16 cellular contexts compared by ENCODE assay signal in genomic region chr2:128786800-128787478, GRCh38.
DNase-seq lines count a peak whose midpoint lies in the region; ATAC-seq and TF ChIP-seq lines count a peak whose summit lies in the region.
"Had no signal": no experiment of that assay in that cellular context is flagged by ENCODE, and none has a peak within 500 bp of the region (broad histone marks: within the 10 kb centered on the region; RNA-seq: fewer than 3 reads in every experiment).

No MANE protein-coding gene starts in this region.

- H3K4me3 Mint-ChIP-seq in WTC11, result no peak overlapping the region
- H3K4me3 Mint-ChIP-seq in neural progenitor cell, result no peak overlapping the region
- no peak overlapping the region for H3K4me3 Mint-ChIP-seq in stimulated activated memory B cell treated with anti-CD40 and anti-IgM and Interleukin-4, amounts not matched to agents 10 μg/mL and 1 μg/mL and 100 μg/mL, for 72 hours
- H3K4me3 Mint-ChIP-seq: CD4-positive, alpha-beta T cell; effector memory CD8-positive, alpha-beta T cell had no signal

- H3K27me3 Mint-ChIP-seq in WTC11 (ENCODE audit: low read depth), result no peaks in the 10 kb centered on the region
- peaks cover 18% of the 10 kb centered on the region for H3K27me3 Mint-ChIP-seq in neural progenitor cell (ENCODE audit: insufficient read depth, low read depth)
- H3K27me3 Mint-ChIP-seq in stimulated activated memory B cell treated with anti-CD40 and anti-IgM and Interleukin-4, amounts not matched to agents 10 μg/mL and 1 μg/mL and 100 μg/mL, for 72 hours, result peaks cover 26% of the 10 kb centered on the region
- H3K27me3 Mint-ChIP-seq: CD4-positive, alpha-beta T cell had no signal

- 74 to 83% (median 78%) methylated on average over 9 of the region's 9 CpGs for WGBS in psoas muscle, 3 donors

- no peaks in the 10 kb centered on the region for H4K20me1 ChIP-seq in neural progenitor cell (ENCODE audit: low read depth)

- H3K27ac ChIP-seq in neural progenitor cell (peak overlapping the region; percentile 54), psoas muscle (no peak overlapping the region), RWPE1 (no peak overlapping the region)
- H3K27ac ChIP-seq: transverse colon had no signal

- intact Hi-C loops in psoas muscle (cut with DNase I), result no loop called here

- H3K9me3 ChIP-seq in neural progenitor cell (ENCODE audit: low read depth) (no peaks in the 10 kb centered on the region), psoas muscle (no peaks in the 10 kb centered on the region)
- H3K9me3 ChIP-seq: MG63, transverse colon had no signal

- no peaks in the 10 kb centered on the region for H3K36me3 ChIP-seq in neural progenitor cell
- H3K36me3 ChIP-seq in psoas muscle (ENCODE audit: insufficient read depth in 1 of 2, low read depth in 1 of 2), result no peaks in the 10 kb centered on the region
- H3K36me3 ChIP-seq: MG63, transverse colon had no signal

- H3K4me1 Mint-ChIP-seq in WTC11 (peaks cover 18% of the 10 kb centered on the region), neural progenitor cell (peaks cover 37% of the 10 kb centered on the region)
- no peaks in the 10 kb centered on the region for H3K4me1 Mint-ChIP-seq in stimulated activated memory B cell treated with anti-CD40 and anti-IgM and Interleukin-4, amounts not matched to agents 10 μg/mL and 1 μg/mL and 100 μg/mL, for 72 hours

- H3K4me1 ChIP-seq in neural progenitor cell, result peaks cover 14% of the 10 kb centered on the region
- H3K4me1 ChIP-seq in psoas muscle, result no peaks in the 10 kb centered on the region
- H3K4me1 ChIP-seq: transverse colon had no signal

- DNase-seq in NCI-H345 (lab: John Stamatoyannopoulos, UW) (peak; percentile 43), NCI-H345 treated with DMSO at 0.1 percent for 48 hours (lab: John Stamatoyannopoulos, UW; ENCODE audit: unreplicated experiment) (no peak), WTC11 (ENCODE audit: low spot score) (no peak), foreskin fibroblast (peak; percentile 1 to 5), neural progenitor cell (ENCODE audit: low spot score) (peak; percentile 78), psoas muscle (no peak), RWPE1 (ENCODE audit: low spot score) (no peak)
- DNase-seq: activated gamma-delta T cell; effector memory CD8-positive, alpha-beta T cell; MG63; naive B cell; NCI-H2171; stimulated activated CD4-positive, alpha-beta T cell treated with anti-CD3 and anti-CD28 coated beads, Interleukin-2, amount 100 ng/mL, for 48 hours; transverse colon had no signal

- H3K27ac Mint-ChIP-seq in WTC11 (no peak overlapping the region), neural progenitor cell (no peak overlapping the region)
- H3K27ac Mint-ChIP-seq in stimulated activated memory B cell treated with anti-CD40 and anti-IgM and Interleukin-4, amounts not matched to agents 10 μg/mL and 1 μg/mL and 100 μg/mL, for 72 hours, result no peak overlapping the region
- H3K27ac Mint-ChIP-seq: CD4-positive, alpha-beta T cell; effector memory CD8-positive, alpha-beta T cell; naive B cell had no signal

- no peaks in the 10 kb centered on the region for H3K79me2 ChIP-seq in neural progenitor cell (ENCODE audit: low read depth)

- ATAC-seq in WTC11 (peak; percentile 81), psoas muscle (no peak)
- ATAC-seq in stimulated activated memory B cell treated with anti-CD40 and anti-IgM and Interleukin-4, amounts not matched to agents 10 μg/mL and 1 μg/mL and 100 μg/mL, for 72 hours, result no peak
- ATAC-seq: effector memory CD8-positive, alpha-beta T cell had no signal

- no peak overlapping the region for H2AFZ ChIP-seq in neural progenitor cell (replicated peaks)

- H3K9me3 Mint-ChIP-seq in WTC11 (peaks cover 12% of the 10 kb centered on the region), neural progenitor cell (peaks cover 2% of the 10 kb centered on the region)
- H3K9me3 Mint-ChIP-seq in stimulated activated memory B cell treated with anti-CD40 and anti-IgM and Interleukin-4, amounts not matched to agents 10 μg/mL and 1 μg/mL and 100 μg/mL, for 72 hours, result peaks cover 8% of the 10 kb centered on the region
- H3K9me3 Mint-ChIP-seq: CD4-positive, alpha-beta T cell had no signal

- H3K4me3 ChIP-seq in foreskin fibroblast (ENCODE audit: low read depth in 1 of 2, low read length in 2 of 2) (no peak overlapping the region), neural progenitor cell (peak overlapping the region; percentile 3), psoas muscle (no peak overlapping the region)
- H3K4me3 ChIP-seq: MG63, transverse colon had no signal

- TF ChIP-seq CTCF in WTC11 (IDR thresholded peaks at IDR 0.05) (no peak), foreskin fibroblast (IDR thresholded peaks at IDR 0.05; ENCODE audit: low read depth, low read length) (no peak), neural progenitor cell (IDR thresholded peaks at IDR 0.05) (no peak), psoas muscle (IDR thresholded peaks at IDR 0.05) (no peak), RWPE1 (conservative IDR thresholded peaks at IDR 0.05; ENCODE audit: low read depth) (no peak)

- peak overlapping the region; percentile 62 for H3K4me2 ChIP-seq in neural progenitor cell

- H3F3A ChIP-seq in neural progenitor cell (ENCODE audit: low read depth), result peaks cover 6% of the 10 kb centered on the region

- CTCF ChIA-PET in WTC11 (lab: Charles Lee), result interaction anchor here (3.0 kb wide), 1 partner anchor 51 kb away, joined by 13 read pairs; no protein-coding TSS in a partner anchor
- CTCF ChIA-PET in RWPE1 (lab: Yijun Ruan, JAX), result no interaction called here

- POLR2A ChIA-PET in WTC11 (lab: Charles Lee) (no interaction called here), RWPE1 (lab: Yijun Ruan, JAX; ENCODE audit: low non-redundant PET) (no interaction called here)

- no peaks in the 10 kb centered on the region for H3K27me3 ChIP-seq in neural progenitor cell
- no peaks in the 10 kb centered on the region for H3K27me3 ChIP-seq in psoas muscle (ENCODE audit: insufficient read depth in 3 of 3, low read length in 2 of 3)
- H3K27me3 ChIP-seq: MG63, transverse colon had no signal

- H3K9ac ChIP-seq in neural progenitor cell, result no peak overlapping the region

- H3K36me3 Mint-ChIP-seq in WTC11 (no peaks in the 10 kb centered on the region; the same call in 1 of the 2 replicates), neural progenitor cell (no peaks in the 10 kb centered on the region)
- no peaks in the 10 kb centered on the region for H3K36me3 Mint-ChIP-seq in stimulated activated memory B cell treated with anti-CD40 and anti-IgM and Interleukin-4, amounts not matched to agents 10 μg/mL and 1 μg/mL and 100 μg/mL, for 72 hours
- H3K36me3 Mint-ChIP-seq: naive B cell had no signal

TF ChIP-seq in WTC11, 78 proteins besides CTCF, POLR2A, EP300 and RAD21:
- no peak for TF ChIP-seq ZNF317 (CRISPR knock-in tag; IDR thresholded peaks at IDR 0.05; ENCODE audit: borderline replicate concordance, low read depth)
- no peak for TF ChIP-seq CDX4 (CRISPR knock-in tag; IDR thresholded peaks at IDR 0.05; ENCODE audit: borderline replicate concordance)
- TF ChIP-seq ZNF423 (CRISPR knock-in tag; IDR thresholded peaks at IDR 0.05), result peak; percentile 79

Comparison
In these comparisons a context has a peak if more than half of its experiments do, and no peak if none do; other contexts are left out.
1. DNase-seq: peak in NCI-H345 (single experiment), foreskin fibroblast (2 of 2) and neural progenitor cell (single experiment); none in NCI-H345 treated with DMSO at 0.1 percent for 48 hours (single experiment), WTC11 (single experiment), psoas muscle (0 of 2) and RWPE1 (single experiment).